ENCODE assay signal across 14 cellular contexts in the genomic region with DNA sequence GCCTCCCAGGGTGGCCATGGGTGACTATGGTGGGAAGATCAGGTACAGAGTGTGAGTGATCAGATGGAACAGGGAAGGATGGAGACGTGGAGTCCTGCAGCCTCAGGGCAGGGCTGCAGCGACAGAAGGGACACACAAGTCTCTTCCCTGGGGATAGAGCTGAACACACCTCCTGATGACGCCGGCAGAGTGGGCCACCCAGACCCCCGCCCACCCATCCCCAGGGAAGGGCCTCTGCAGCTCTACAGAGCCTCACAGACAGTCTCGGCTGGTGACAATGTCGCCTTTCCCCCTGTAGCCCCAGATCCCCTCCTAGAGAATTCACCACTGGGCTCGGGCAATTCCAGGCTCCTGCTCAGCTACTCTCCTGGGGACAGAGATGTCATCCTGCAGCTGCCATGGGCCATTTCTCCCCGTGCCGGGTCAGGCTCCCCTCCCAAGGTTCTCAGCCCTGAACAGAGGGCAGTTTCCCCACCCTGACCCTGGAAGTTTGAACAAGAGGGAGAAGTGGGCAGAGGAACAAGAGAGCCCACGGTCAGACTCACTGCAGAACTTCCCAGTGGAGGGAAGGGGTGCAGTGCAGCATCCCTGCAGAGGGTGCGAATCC.
DNase-seq lines count a peak whose midpoint lies in the region; ATAC-seq and TF ChIP-seq lines count a peak whose summit lies in the region.
"Had no signal": no experiment of that assay in that cellular context is flagged by ENCODE, and none has a peak within 500 bp of the region (broad histone marks: within the 10 kb centered on the region; RNA-seq: fewer than 3 reads in every experiment).

No MANE protein-coding gene starts in this region.

- H3K9ac ChIP-seq in BLaER1 = 0 out of 2 replicates have a peak overlapping the region, but pooled peaks have one; percentile 24

- H3K36me3 Mint-ChIP-seq in WTC11 (peaks cover 19% of the 10 kb centered on the region; the same call in 1 of the 2 replicates), natural killer cell (no peaks in the 10 kb centered on the region)

- peaks cover 33% of the 10 kb centered on the region for H3K36me3 ChIP-seq in BLaER1

- TF ChIP-seq CTCF in WTC11 (IDR thresholded peaks at IDR 0.05) (no peak), natural killer cell (IDR thresholded peaks at IDR 0.05) (no peak)

- H3K4me1 ChIP-seq in BLaER1 = peaks cover 87% of the 10 kb centered on the region

- peak overlapping the region; percentile 99 for H3K4me2 ChIP-seq in BLaER1

- H3K27me3 ChIP-seq in BLaER1 = no peaks in the 10 kb centered on the region

- intact Hi-C loops in natural killer cell (cut with micrococcal nuclease) = loop anchor here (10.0 kb wide), 1 partner anchor 67 kb away; no protein-coding TSS in a partner anchor
- intact Hi-C loops in left colon (cut with DNase I, micrococcal nuclease) = no loop called here

- no peaks in the 10 kb centered on the region for H3K9me3 ChIP-seq in BLaER1

- CTCF ChIA-PET in WTC11 (lab: Charles Lee) = interaction anchor here (1.5 kb wide), 1 partner anchor 57 kb away, joined by 3 read pairs; no protein-coding TSS in a partner anchor
- CTCF ChIA-PET in HEK293T (lab: Yijun Ruan, JAX) = no interaction called here

- H4K20me1 ChIP-seq in BLaER1 = peaks cover 91% of the 10 kb centered on the region

- peak overlapping the region; percentile 18; the same call in 1 of the 2 replicates for H3K4me3 ChIP-seq in BLaER1

- H3K27ac Mint-ChIP-seq in WTC11 (peak overlapping the region; percentile 85; the same call in 1 of the 2 replicates), natural killer cell (peak overlapping the region; percentile 87 to 96)

- H3K9me3 Mint-ChIP-seq in WTC11 (no peaks in the 10 kb centered on the region), natural killer cell (no peaks in the 10 kb centered on the region)

- H3K4me3 Mint-ChIP-seq in WTC11 (no peak overlapping the region), natural killer cell (peak overlapping the region; percentile 83)

- DNase-seq in D341Med (ENCODE audit: low spot score) (peak; percentile 91), WTC11 (ENCODE audit: low spot score) (no peak), natural killer cell (no peak), left colon (no peak), HEK293T (ENCODE audit: extremely low spot score) (no peak)
- DNase-seq: DMS79 treated with DMSO at 0.1 percent for 48 hours; effector memory CD4-positive, alpha-beta T cell; left cardiac atrium; NCI-H1694 treated with DMSO at 0.1 percent for 48 hours; NCI-H524; substantia nigra; WERI-Rb-1 had no signal

- H3K27ac ChIP-seq in BLaER1 = peak overlapping the region; percentile 92; the same call in 1 of the 2 replicates
- H3K27ac ChIP-seq: WERI-Rb-1 had no signal

- ATAC-seq in WTC11 (no peak), natural killer cell (no peak), left colon (no peak), HG03469 (IDR thresholded peaks at IDR 0.05; ENCODE audit: unreplicated experiment) (no peak)
- ATAC-seq: left cardiac atrium had no signal

- H3K27me3 Mint-ChIP-seq in WTC11 (ENCODE audit: low read depth) (no peaks in the 10 kb centered on the region), natural killer cell (ENCODE audit: low read depth in 2 of 2) (no peaks in the 10 kb centered on the region)

- POLR2A ChIA-PET in WTC11 (lab: Charles Lee) (interaction anchor here (0.8 kb wide), 1 partner anchor 53 kb away, joined by 3 read pairs; no protein-coding TSS in a partner anchor), HEK293T (lab: Yijun Ruan, JAX) (no interaction called here)

- H3K4me1 Mint-ChIP-seq in WTC11 (peaks cover 13% of the 10 kb centered on the region), natural killer cell (peaks cover 64 to 70% of the 10 kb centered on the region in 2 donors)

TF ChIP-seq in WTC11, 78 proteins besides CTCF, POLR2A, EP300 and RAD21 (continues in another document):
- TF ChIP-seq, protein P1, sequence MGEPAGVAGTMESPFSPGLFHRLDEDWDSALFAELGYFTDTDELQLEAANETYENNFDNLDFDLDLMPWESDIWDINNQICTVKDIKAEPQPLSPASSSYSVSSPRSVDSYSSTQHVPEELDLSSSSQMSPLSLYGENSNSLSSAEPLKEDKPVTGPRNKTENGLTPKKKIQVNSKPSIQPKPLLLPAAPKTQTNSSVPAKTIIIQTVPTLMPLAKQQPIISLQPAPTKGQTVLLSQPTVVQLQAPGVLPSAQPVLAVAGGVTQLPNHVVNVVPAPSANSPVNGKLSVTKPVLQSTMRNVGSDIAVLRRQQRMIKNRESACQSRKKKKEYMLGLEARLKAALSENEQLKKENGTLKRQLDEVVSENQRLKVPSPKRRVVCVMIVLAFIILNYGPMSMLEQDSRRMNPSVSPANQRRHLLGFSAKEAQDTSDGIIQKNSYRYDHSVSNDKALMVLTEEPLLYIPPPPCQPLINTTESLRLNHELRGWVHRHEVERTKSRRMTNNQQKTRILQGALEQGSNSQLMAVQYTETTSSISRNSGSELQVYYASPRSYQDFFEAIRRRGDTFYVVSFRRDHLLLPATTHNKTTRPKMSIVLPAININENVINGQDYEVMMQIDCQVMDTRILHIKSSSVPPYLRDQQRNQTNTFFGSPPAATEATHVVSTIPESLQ (CRISPR knock-in tag; IDR thresholded peaks at IDR 0.05) = no peak
- TF ChIP-seq KAT7 (CRISPR knock-in tag; IDR thresholded peaks at IDR 0.05; ENCODE audit: borderline replicate concordance) (no peak), NFATC4 (CRISPR knock-in tag; IDR thresholded peaks at IDR 0.05) (no peak)

TF ChIP-seq in HEK293T, 16 proteins besides CTCF, POLR2A, EP300 and RAD21:
- TF ChIP-seq NFRKB (IDR thresholded peaks at IDR 0.05) = no peak
- TF ChIP-seq SUZ12 (IDR thresholded peaks at IDR 0.05) = no peak
- no peak for TF ChIP-seq ELF4 (IDR thresholded peaks at IDR 0.05)
- TF ChIP-seq FOXA1 (IDR thresholded peaks at IDR 0.05) = no peak
- no peak for TF ChIP-seq HDGF (IDR thresholded peaks at IDR 0.05; ENCODE audit: borderline replicate concordance)
- no peak for TF ChIP-seq TARDBP (IDR thresholded peaks at IDR 0.05)
- no peak for TF ChIP-seq CTBP1 (IDR thresholded peaks at IDR 0.05; ENCODE audit: borderline replicate concordance)
- TF ChIP-seq BHLHE40 (IDR thresholded peaks at IDR 0.05; ENCODE audit: borderline replicate concordance) = no peak
- no peak for TF ChIP-seq ZNF384 (IDR thresholded peaks at IDR 0.05)
- TF ChIP-seq L3MBTL2 (conservative IDR thresholded peaks at IDR 0.05) = no peak
- no peak for TF ChIP-seq FOXM1 (IDR thresholded peaks at IDR 0.05; ENCODE audit: borderline replicate concordance)
- no peak for TF ChIP-seq SP1 (IDR thresholded peaks at IDR 0.05)
- no peak for TF ChIP-seq FOXK2 (IDR thresholded peaks at IDR 0.05)
- TF ChIP-seq LEF1 (IDR thresholded peaks at IDR 0.05; ENCODE audit: borderline replicate concordance) = no peak
- TF ChIP-seq, protein P2, sequence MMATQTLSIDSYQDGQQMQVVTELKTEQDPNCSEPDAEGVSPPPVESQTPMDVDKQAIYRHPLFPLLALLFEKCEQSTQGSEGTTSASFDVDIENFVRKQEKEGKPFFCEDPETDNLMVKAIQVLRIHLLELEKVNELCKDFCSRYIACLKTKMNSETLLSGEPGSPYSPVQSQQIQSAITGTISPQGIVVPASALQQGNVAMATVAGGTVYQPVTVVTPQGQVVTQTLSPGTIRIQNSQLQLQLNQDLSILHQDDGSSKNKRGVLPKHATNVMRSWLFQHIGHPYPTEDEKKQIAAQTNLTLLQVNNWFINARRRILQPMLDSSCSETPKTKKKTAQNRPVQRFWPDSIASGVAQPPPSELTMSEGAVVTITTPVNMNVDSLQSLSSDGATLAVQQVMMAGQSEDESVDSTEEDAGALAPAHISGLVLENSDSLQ (IDR thresholded peaks at IDR 0.05) = no peak
- no peak for TF ChIP-seq ARNT (IDR thresholded peaks at IDR 0.05)
